7 cellular contexts compared by ENCODE assay signal in the genomic region with DNA sequence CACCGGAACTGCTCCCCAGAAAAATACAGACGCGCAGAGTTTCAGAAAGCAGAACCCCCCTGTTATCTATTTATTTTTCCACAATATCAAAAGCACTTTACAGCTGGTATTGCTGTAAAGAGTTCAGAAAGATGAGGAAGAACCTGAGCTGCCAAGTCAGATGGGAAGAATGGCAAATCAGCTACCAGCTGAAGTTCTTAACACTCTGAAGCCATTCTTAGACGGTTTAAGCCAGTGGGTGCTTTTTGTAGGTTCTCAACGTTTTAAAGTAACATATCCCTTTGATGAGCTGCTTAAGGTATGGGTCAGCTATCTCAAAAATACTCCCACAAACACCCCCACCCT. TPM values are rescaled to one million over a fixed set of nuclear protein-coding genes. Genes with fewer than 3 reads are reported as not detected.
DNase-seq lines count a peak whose midpoint lies in the region; ATAC-seq and TF ChIP-seq lines count a peak whose summit lies in the region.

No MANE protein-coding gene starts in this region.

- ATAC-seq in GM18907 (IDR thresholded peaks at IDR 0.05; ENCODE audit: unreplicated experiment) (peak; percentile 4), natural killer cell (no peak)

- H3K36me3 Mint-ChIP-seq in natural killer cell, result no peaks in the 10 kb centered on the region

- peak overlapping the region; percentile 94 for H3K27ac ChIP-seq in colonic mucosa

- no peaks in the 10 kb centered on the region for H3K9me3 Mint-ChIP-seq in natural killer cell

- intact Hi-C loops in colonic mucosa (cut with DNase I), result loop anchor here (10.0 kb wide), 1 partner anchor 116 kb away; a partner anchor contains a TSS
- intact Hi-C loops in natural killer cell (cut with micrococcal nuclease), result loop anchor here (2.0 kb wide), 1 partner anchor 36 kb away; a partner anchor contains a TSS

- H3K4me3 Mint-ChIP-seq in natural killer cell, result peak overlapping the region; percentile 82

- H3K27ac Mint-ChIP-seq in natural killer cell, result peak overlapping the region; percentile 77 to 84

- H3K4me1 ChIP-seq in colonic mucosa, result no peaks in the 10 kb centered on the region

- H3K4me3 ChIP-seq in colonic mucosa, result peak overlapping the region; percentile 97

- DNase-seq in NCI-H69 (lab: John Stamatoyannopoulos, UW), result peak; percentile 40
- peak; percentile 27 for DNase-seq in colonic mucosa
- DNase-seq in natural killer cell, result no peak
- no peak for DNase-seq in iPS-NIHi7 (ENCODE audit: extremely low spot score)
- DNase-seq in SKM-1 treated with dmso at 0.1 percent for 144 hours (lab: John Stamatoyannopoulos, UW; ENCODE audit: unreplicated experiment), result no peak
- no peak for DNase-seq in germinal center (ENCODE audit: low spot score)

- TF ChIP-seq CTCF in colonic mucosa (IDR thresholded peaks at IDR 0.05), result no peak
- TF ChIP-seq CTCF in natural killer cell (IDR thresholded peaks at IDR 0.05), result no peak

- no peaks in the 10 kb centered on the region for H3K27me3 ChIP-seq in colonic mucosa

- peaks cover 26 to 32% of the 10 kb centered on the region in 2 donors for H3K4me1 Mint-ChIP-seq in natural killer cell

- peak overlapping the region; percentile 60 to 78 for H3K9ac ChIP-seq in colonic mucosa (ENCODE audit: low read depth in 2 of 2, low read length in 2 of 2)

- H3K36me3 ChIP-seq in colonic mucosa, result no peaks in the 10 kb centered on the region

- H3K9me3 ChIP-seq in colonic mucosa, result no peaks in the 10 kb centered on the region

- peaks cover 0 to 3% of the 10 kb centered on the region in 2 donors for H3K27me3 Mint-ChIP-seq in natural killer cell (ENCODE audit: low read depth in 2 of 2)

RNA-seq across cellular contexts. Expression of a gene that starts 0.7 kb away (rescaled TPM):
- total RNA-seq in colonic mucosa, result 10 to 100 TPM; 48.0 to 70.2 TPM
- total RNA-seq in natural killer cell, result 10 to 100 TPM; 70.4 to 80.7 (median 73.2) TPM

RNA-seq across cellular contexts. Expression of a gene that starts 35.8 kb away (rescaled TPM):
- total RNA-seq in colonic mucosa, result 100 to 1,000 TPM; 229 to 270 TPM
- 10 to 100 TPM; 63.6 to 72.9 (median 71.1) TPM for total RNA-seq in natural killer cell

RNA-seq across cellular contexts. Expression of a gene that starts 48.7 kb away (rescaled TPM):
- 10 to 100 TPM; 42.5 to 46.7 TPM for total RNA-seq in colonic mucosa
- not detected for total RNA-seq in natural killer cell

Comparison
In these comparisons a context has a peak if more than half of its experiments do, and no peak if none do; other contexts are left out.
1. DNase-seq: peak in NCI-H69 (single experiment) and colonic mucosa (single experiment); none in natural killer cell (single experiment), iPS-NIHi7 (single experiment), SKM-1 treated with dmso at 0.1 percent for 144 hours (single experiment) and germinal center (single experiment).
2. RNA of a gene that starts 48.7 kb away (total RNA-seq): 42.5 to 46.7 TPM in colonic mucosa; not detected in natural killer cell; every median in the first group is over 10 times any median in the second.